22 cellular contexts compared by ENCODE assay signal in genomic region chr18:68564961-68565360, GRCh38.
DNase-seq lines count a peak whose midpoint lies in the region; ATAC-seq and TF ChIP-seq lines count a peak whose summit lies in the region.
"Had no signal": no experiment of that assay in that cellular context is flagged by ENCODE, and none has a peak within 500 bp of the region (broad histone marks: within the 10 kb centered on the region; RNA-seq: fewer than 3 reads in every experiment).

No MANE protein-coding gene starts in this region.

- H3K4me1 Mint-ChIP-seq in stimulated activated memory B cell treated with anti-CD40 and anti-IgM and Interleukin-4, amounts not matched to agents 10 μg/mL and 1 μg/mL and 100 μg/mL, for 72 hours, result no peaks in the 10 kb centered on the region
- H3K4me1 Mint-ChIP-seq: activated B cell treated with CpG ODN at 0.5 μM for 24 hours; CD4-positive, alpha-beta memory T cell had no signal

- H3K9me3 Mint-ChIP-seq in stimulated activated memory B cell treated with anti-CD40 and anti-IgM and Interleukin-4, amounts not matched to agents 10 μg/mL and 1 μg/mL and 100 μg/mL, for 72 hours, result peaks cover 2% of the 10 kb centered on the region
- H3K9me3 Mint-ChIP-seq: activated naive CD4-positive, alpha-beta T cell treated with anti-CD3 and anti-CD28 coated beads, Interleukin-2, amount 50 U/mL, for 72 hours; activated T-cell treated with anti-CD3 and anti-CD28 coated beads, Interleukin-2, amount 50 U/mL, for 4 hours; CD4-positive, alpha-beta memory T cell; HFFc6 had no signal

- H3K79me2 ChIP-seq in mammary epithelial cell (ENCODE audit: insufficient read depth, low read length), result no peaks in the 10 kb centered on the region

- H3K27ac ChIP-seq in mammary epithelial cell (ENCODE audit: insufficient read depth, low read depth, low read length), result no peak overlapping the region
- H3K27ac ChIP-seq in breast epithelium, result no peak overlapping the region
- H3K27ac ChIP-seq: neutrophil, vagina had no signal

- no peak overlapping the region for H3K27ac Mint-ChIP-seq in stimulated activated memory B cell treated with anti-CD40 and anti-IgM and Interleukin-4, amounts not matched to agents 10 μg/mL and 1 μg/mL and 100 μg/mL, for 72 hours
- H3K27ac Mint-ChIP-seq: activated B cell treated with CpG ODN at 0.5 μM for 24 hours; activated CD8-positive, alpha-beta T cell treated with anti-CD3 and anti-CD28 coated beads, Interleukin-2, amount 10 ng/mL, durations not matched to agents 7 days and 5 days; activated naive CD4-positive, alpha-beta T cell treated with anti-CD3 and anti-CD28 coated beads, Interleukin-2, amount 50 U/mL, for 72 hours; CD4-positive, alpha-beta memory T cell; HFFc6 had no signal

- no peaks in the 10 kb centered on the region for H3K9me3 ChIP-seq in mammary epithelial cell (replicated peaks; ENCODE audit: insufficient read depth, low read length)
- no peaks in the 10 kb centered on the region for H3K9me3 ChIP-seq in breast epithelium
- H3K9me3 ChIP-seq: neutrophil, vagina had no signal

- H3K36me3 ChIP-seq in mammary epithelial cell (ENCODE audit: insufficient read depth, low read length) (no peaks in the 10 kb centered on the region), breast epithelium (no peaks in the 10 kb centered on the region)
- H3K36me3 ChIP-seq: neutrophil, vagina had no signal

- DNase-seq in mammary epithelial cell, result no peak
- DNase-seq in breast epithelium (ENCODE audit: low spot score in 2 of 2), result no peak
- DNase-seq in NCI-H69 (lab: John Stamatoyannopoulos, UW), result peak; percentile 32
- DNase-seq in fibroblast of pulmonary artery (ENCODE audit: low read depth), result peak; percentile 16
- no peak for DNase-seq in dedifferentiated amniotic fluid mesenchymal stem cell (ENCODE audit: extremely low spot score)
- no peak for DNase-seq in COLO668 (lab: John Stamatoyannopoulos, UW; ENCODE audit: unreplicated experiment)
- DNase-seq: ACHN; activated B cell treated with CpG ODN at 0.5 μM for 24 hours; activated CD8-positive, alpha-beta T cell treated with anti-CD3 and anti-CD28 coated beads, Interleukin-2, amount 10 ng/mL, durations not matched to agents 7 days and 5 days; activated T-cell treated with anti-CD3 and anti-CD28 coated beads, Interleukin-2, amount 50 U/mL, for 4 hours; CD4-positive, alpha-beta memory T cell; glutamatergic neuron; HFFc6; left ventricle myocardium superior; NCI-H2081 treated with DMSO at 0.1 percent for 48 hours; stimulated activated CD8-positive, alpha-beta memory T cell treated with anti-CD3 and anti-CD28 coated beads, Interleukin-4, amount 100 ng/mL, for 48 hours had no signal

- in situ Hi-C loops in mammary epithelial cell (cut with MboI; ENCODE audit: low sequenced_read_pairs in 2 of 2), result no loop called here

- H3K4me3 Mint-ChIP-seq in stimulated activated memory B cell treated with anti-CD40 and anti-IgM and Interleukin-4, amounts not matched to agents 10 μg/mL and 1 μg/mL and 100 μg/mL, for 72 hours, result no peak overlapping the region
- H3K4me3 Mint-ChIP-seq: activated B cell treated with CpG ODN at 0.5 μM for 24 hours; activated CD8-positive, alpha-beta T cell treated with anti-CD3 and anti-CD28 coated beads, Interleukin-2, amount 10 ng/mL, durations not matched to agents 7 days and 5 days; activated T-cell treated with anti-CD3 and anti-CD28 coated beads, Interleukin-2, amount 50 U/mL, for 4 hours; CD4-positive, alpha-beta memory T cell; HFFc6 had no signal

- no peak overlapping the region for H3K4me2 ChIP-seq in mammary epithelial cell (ENCODE audit: insufficient read depth, low read depth, low read length)

- TF ChIP-seq POLR2A in breast epithelium (IDR thresholded peaks at IDR 0.05), result no peak

- no TSS peak for BruUV-seq in mammary epithelial cell (replicated peaks; lab: Mats Ljungman, UMichigan)

- ATAC-seq in stimulated activated memory B cell treated with anti-CD40 and anti-IgM and Interleukin-4, amounts not matched to agents 10 μg/mL and 1 μg/mL and 100 μg/mL, for 72 hours, result no peak
- ATAC-seq in HG03469 (IDR thresholded peaks at IDR 0.05; ENCODE audit: unreplicated experiment), result no peak
- ATAC-seq: activated CD8-positive, alpha-beta T cell treated with anti-CD3 and anti-CD28 coated beads, Interleukin-2, amount 10 ng/mL, durations not matched to agents 7 days and 5 days; activated naive CD4-positive, alpha-beta T cell treated with anti-CD3 and anti-CD28 coated beads, Interleukin-2, amount 50 U/mL, for 72 hours; activated T-cell treated with anti-CD3 and anti-CD28 coated beads, Interleukin-2, amount 50 U/mL, for 4 hours; left ventricle myocardium superior; Panc1 had no signal

- H4K20me1 ChIP-seq in mammary epithelial cell (ENCODE audit: insufficient read depth, low read length), result no peaks in the 10 kb centered on the region

- WGBS in mammary epithelial cell (ENCODE audit: low coverage, missing lambda C conversion rate), result 40% methylated on average over 3 of the region's 3 CpGs

- no peak overlapping the region for H3K4me3 ChIP-seq in mammary epithelial cell (replicated peaks in 1 of 3; ENCODE audit: insufficient read depth in 1 of 3, low read depth in 2 of 3, low read length in 3 of 3)
- no peak overlapping the region for H3K4me3 ChIP-seq in breast epithelium
- no peak overlapping the region for H3K4me3 ChIP-seq in fibroblast of pulmonary artery (replicated peaks; ENCODE audit: low read depth, low read length)
- H3K4me3 ChIP-seq: vagina had no signal

- intact Hi-C loops in mammary epithelial cell (cut with micrococcal nuclease), result no loop called here
- intact Hi-C loops in breast epithelium (cut with DNase I; ENCODE audit: low total_unique reads), result no loop called here

- CTCF ChIA-PET in mammary epithelial cell (lab: Charles Lee; ENCODE audit: low non-redundant PET), result no interaction called here

- H3K27me3 ChIP-seq in mammary epithelial cell (ENCODE audit: insufficient read depth, low read length) (no peaks in the 10 kb centered on the region), breast epithelium (no peaks in the 10 kb centered on the region)
- H3K27me3 ChIP-seq: neutrophil, vagina had no signal

- H3K27me3 Mint-ChIP-seq in stimulated activated memory B cell treated with anti-CD40 and anti-IgM and Interleukin-4, amounts not matched to agents 10 μg/mL and 1 μg/mL and 100 μg/mL, for 72 hours, result no peaks in the 10 kb centered on the region
- H3K27me3 Mint-ChIP-seq: activated B cell treated with CpG ODN at 0.5 μM for 24 hours had no signal

- dilution Hi-C loops in mammary epithelial cell (cut with HindIII; ENCODE audit: low sequenced_read_pairs), result no loop called here

- peak overlapping the region; percentile 59 for H2AFZ ChIP-seq in mammary epithelial cell (ENCODE audit: low read depth, low read length)

- TF ChIP-seq CTCF in mammary epithelial cell (conservative IDR thresholded peaks at IDR 0.05 in 1 of 2, IDR thresholded peaks at IDR 0.05 in 1 of 2; ENCODE audit: extremely low read depth in 1 of 2, insufficient read depth in 1 of 2, low read depth in 1 of 2, low read length in 2 of 2) (no peak), breast epithelium (IDR thresholded peaks at IDR 0.05) (no peak), fibroblast of pulmonary artery (IDR thresholded peaks at IDR 0.05; ENCODE audit: low read length, missing control alignments) (no peak)

- H3K4me1 ChIP-seq in mammary epithelial cell (ENCODE audit: insufficient read depth, low read length) (no peaks in the 10 kb centered on the region), breast epithelium (no peaks in the 10 kb centered on the region)
- H3K4me1 ChIP-seq: vagina had no signal

- H3K9ac ChIP-seq in mammary epithelial cell (ENCODE audit: insufficient read depth, low read length), result no peak overlapping the region

- no peaks in the 10 kb centered on the region for H3K36me3 Mint-ChIP-seq in stimulated activated memory B cell treated with anti-CD40 and anti-IgM and Interleukin-4, amounts not matched to agents 10 μg/mL and 1 μg/mL and 100 μg/mL, for 72 hours
- H3K36me3 Mint-ChIP-seq: activated naive CD4-positive, alpha-beta T cell treated with anti-CD3 and anti-CD28 coated beads, Interleukin-2, amount 50 U/mL, for 72 hours; CD4-positive, alpha-beta memory T cell had no signal

Comparison
In these comparisons a context has a peak if more than half of its experiments do, and no peak if none do; other contexts are left out.
1. DNase-seq: peak in NCI-H69 (single experiment) and fibroblast of pulmonary artery (single experiment); none in mammary epithelial cell (single experiment), breast epithelium (0 of 2), dedifferentiated amniotic fluid mesenchymal stem cell (single experiment) and COLO668 (single experiment).